1 cellular context compared by ENCODE assay signal in genomic region chr11:45917623-45918330, GRCh38.
A peak's percentile ranks its signal among the peaks of the same experiment; 100 is the strongest.
TF ChIP-seq lines count a peak whose summit lies in the region.

PEX16 (minus strand) TSS chr11:45917877; CDS start chr11:45917811, 66 bp downstream.

TF ChIP-seq in HepG2, 621 proteins besides CTCF, POLR2A, EP300 and RAD21 (continued from another document and continues in another):
- TF ChIP-seq ZUFSP (CRISPR knock-in tag; IDR thresholded peaks at IDR 0.05; ENCODE audit: borderline replicate concordance) (no peak), ZNF569 (CRISPR knock-in tag; IDR thresholded peaks at IDR 0.05; ENCODE audit: borderline replicate concordance) (no peak), ZNF839 (CRISPR knock-in tag; IDR thresholded peaks at IDR 0.05; ENCODE audit: borderline replicate concordance) (no peak), NCOA1 (CRISPR knock-in tag; IDR thresholded peaks at IDR 0.05) (no peak), ZNF792 (CRISPR knock-in tag; IDR thresholded peaks at IDR 0.05) (0 out of 2 replicates have a peak, but pooled peaks have one; percentile 15), SIN3A (IDR thresholded peaks at IDR 0.05; ENCODE audit: borderline replicate concordance, low read depth, low read length) (peak; percentile 95; the same call in 1 of the 2 replicates), IKZF5 (CRISPR knock-in tag; IDR thresholded peaks at IDR 0.05) (no peak), ZNF543 (CRISPR knock-in tag; IDR thresholded peaks at IDR 0.05) (peak; percentile 37; the same call in 1 of the 2 replicates), SAP130 (CRISPR knock-in tag; IDR thresholded peaks at IDR 0.05; ENCODE audit: low read depth) (peak; percentile 97), SNAI1 (CRISPR knock-in tag; IDR thresholded peaks at IDR 0.05; ENCODE audit: borderline replicate concordance) (no peak), ZNF138 (CRISPR knock-in tag; IDR thresholded peaks at IDR 0.05; ENCODE audit: low read depth) (no peak), ESRRA (CRISPR knock-in tag; IDR thresholded peaks at IDR 0.05; ENCODE audit: low read depth) (no peak), ZBTB38 (CRISPR knock-in tag; IDR thresholded peaks at IDR 0.05) (no peak), ZNF674 (CRISPR knock-in tag; IDR thresholded peaks at IDR 0.05; ENCODE audit: low read depth) (0 out of 2 replicates have a peak, but pooled peaks have one; percentile 55), MYNN (CRISPR knock-in tag; IDR thresholded peaks at IDR 0.05; ENCODE audit: low read depth) (no peak), POGZ (CRISPR knock-in tag; IDR thresholded peaks at IDR 0.05) (no peak; the same call in 1 of the 2 replicates), ZNF782 (CRISPR knock-in tag; IDR thresholded peaks at IDR 0.05; ENCODE audit: borderline replicate concordance) (peak; percentile 56; the same call in 1 of the 2 replicates), TP53 (CRISPR knock-in tag; conservative IDR thresholded peaks at IDR 0.05) (peak; percentile 40; the same call in 1 of the 2 replicates), DR1 (CRISPR knock-in tag; IDR thresholded peaks at IDR 0.05) (no peak), SMC3 (IDR thresholded peaks at IDR 0.05; ENCODE audit: low read length) (no peak), RXRB (CRISPR knock-in tag; IDR thresholded peaks at IDR 0.05; ENCODE audit: borderline replicate concordance) (no peak), TEAD2 (CRISPR knock-in tag; IDR thresholded peaks at IDR 0.05) (no peak), NFATC3 (CRISPR knock-in tag; IDR thresholded peaks at IDR 0.05) (no peak), E2F2 (CRISPR knock-in tag; IDR thresholded peaks at IDR 0.05; ENCODE audit: borderline replicate concordance) (0 out of 2 replicates have a peak, but pooled peaks have one; percentile 29), ZNF770 (CRISPR knock-in tag; IDR thresholded peaks at IDR 0.05) (no peak), HNF1B (CRISPR knock-in tag; IDR thresholded peaks at IDR 0.05) (peak; percentile 52), ZNF432 (CRISPR knock-in tag; IDR thresholded peaks at IDR 0.05; ENCODE audit: borderline replicate concordance) (no peak), FOSL2 (CRISPR knock-in tag; IDR thresholded peaks at IDR 0.05) (peak; percentile 12; the same call in 1 of the 2 replicates), ZNF709 (CRISPR knock-in tag; IDR thresholded peaks at IDR 0.05) (no peak), MLXIP (CRISPR knock-in tag; IDR thresholded peaks at IDR 0.05; ENCODE audit: borderline replicate concordance) (no peak), CEBPG (CRISPR knock-in tag; IDR thresholded peaks at IDR 0.05) (peak; percentile 99), DMTF1 (CRISPR knock-in tag; IDR thresholded peaks at IDR 0.05) (peak; percentile 53; the same call in 1 of the 2 replicates), ZNF7 (CRISPR knock-in tag; IDR thresholded peaks at IDR 0.05) (no peak), ZNF891 (CRISPR knock-in tag; IDR thresholded peaks at IDR 0.05) (peak; percentile 80; the same call in 1 of the 2 replicates), ZFP82 (CRISPR knock-in tag; IDR thresholded peaks at IDR 0.05; ENCODE audit: borderline replicate concordance) (no peak), CHCHD3 (CRISPR knock-in tag; IDR thresholded peaks at IDR 0.05) (no peak; the same call in 1 of the 2 replicates), TRIM24 (CRISPR knock-in tag; IDR thresholded peaks at IDR 0.05) (no peak), CBFB (CRISPR knock-in tag; IDR thresholded peaks at IDR 0.05) (0 out of 2 replicates have a peak, but pooled peaks have one; percentile 21), MED1 (CRISPR knock-in tag; IDR thresholded peaks at IDR 0.05) (peak; percentile 61), ZBTB7B (CRISPR knock-in tag; IDR thresholded peaks at IDR 0.05) (no peak; the same call in 1 of the 2 replicates), CENPT (CRISPR knock-in tag; IDR thresholded peaks at IDR 0.05; ENCODE audit: low read depth) (no peak), FOXK1 (CRISPR knock-in tag; IDR thresholded peaks at IDR 0.05; ENCODE audit: borderline replicate concordance, low read depth) (no peak; the same call in 1 of the 2 replicates), ZNF546 (CRISPR knock-in tag; conservative IDR thresholded peaks at IDR 0.05) (peak; percentile 27), ZBTB14 (CRISPR knock-in tag; IDR thresholded peaks at IDR 0.05) (0 out of 2 replicates have a peak, but pooled peaks have one; percentile 31), ZNF564 (CRISPR knock-in tag; IDR thresholded peaks at IDR 0.05) (no peak), THAP8 (CRISPR knock-in tag; IDR thresholded peaks at IDR 0.05; ENCODE audit: borderline replicate concordance) (0 out of 2 replicates have a peak, but pooled peaks have one; percentile 56), UBTF (CRISPR knock-in tag; IDR thresholded peaks at IDR 0.05) (no peak; the same call in 1 of the 2 replicates), KDM2A (CRISPR knock-in tag; IDR thresholded peaks at IDR 0.05; ENCODE audit: borderline replicate concordance, low read depth) (peak; percentile 41; the same call in 1 of the 2 replicates), ZNF556 (CRISPR knock-in tag; IDR thresholded peaks at IDR 0.05; ENCODE audit: borderline replicate concordance) (no peak; the same call in none of the 2 replicates)
